In genomic region chr11:80815752-80816453, GRCh38 we compare ENCODE assay signal across 1 cellular context.
A peak's percentile ranks its signal among the peaks of the same experiment; 100 is the strongest.
TF ChIP-seq lines count a peak whose summit lies in the region.

No MANE protein-coding gene starts in this region.

TF ChIP-seq in GM12878, 131 proteins besides CTCF, POLR2A, EP300 and RAD21 (continued from another document and continues in another):
- TF ChIP-seq SMAD1 (IDR thresholded peaks at IDR 0.05; ENCODE audit: low read depth, partially characterized antibody) (no peak), CEBPZ (IDR thresholded peaks at IDR 0.05; ENCODE audit: low read depth, low read length) (no peak), ESRRA (IDR thresholded peaks at IDR 0.05; ENCODE audit: low read length) (no peak), KAT2A (conservative IDR thresholded peaks at IDR 0.05; ENCODE audit: control insufficient read depth, low read depth, low read length) (no peak), MEF2A (IDR thresholded peaks at IDR 0.05; ENCODE audit: insufficient read depth, low read depth, low read length) (peak; percentile 56; the same call in 1 of the 2 replicates), USF1 (IDR thresholded peaks at IDR 0.05; ENCODE audit: borderline replicate concordance, extremely low read length, insufficient read depth, low read depth, low read length) (no peak), NRF1 (conservative IDR thresholded peaks at IDR 0.05; ENCODE audit: low read depth, low read length) (no peak), RELB (IDR thresholded peaks at IDR 0.05; ENCODE audit: low read depth) (peak; percentile 87), GATAD2B (conservative IDR thresholded peaks at IDR 0.05; ENCODE audit: low read depth) (no peak), PKNOX1 (IDR thresholded peaks at IDR 0.05) (peak; percentile 53), FOXM1 (IDR thresholded peaks at IDR 0.05; ENCODE audit: low read depth, low read length) (peak; percentile 69; the same call in 1 of the 2 replicates), SUZ12 (IDR thresholded peaks at IDR 0.05; ENCODE audit: unreplicated experiment) (no peak), ZNF274 (IDR thresholded peaks at IDR 0.05; ENCODE audit: insufficient read depth, insufficient read length) (no peak), ZSCAN29 (IDR thresholded peaks at IDR 0.05) (no peak), REST (IDR thresholded peaks at IDR 0.05; ENCODE audit: low read depth, low read length) (no peak), MXI1 (IDR thresholded peaks at IDR 0.05; ENCODE audit: low read depth, low read length) (no peak), SIX5 (IDR thresholded peaks at IDR 0.05; ENCODE audit: low read depth, low read length, severe bottlenecking) (no peak), E4F1 (IDR thresholded peaks at IDR 0.05; ENCODE audit: borderline replicate concordance, partially characterized antibody) (no peak), GABPA (IDR thresholded peaks at IDR 0.05; ENCODE audit: low read depth) (peak; percentile 51; the same call in 1 of the 2 replicates), CHD4 (IDR thresholded peaks at IDR 0.05) (no peak), ZNF592 (IDR thresholded peaks at IDR 0.05) (no peak), EGR1 (IDR thresholded peaks at IDR 0.05; ENCODE audit: borderline replicate concordance in 1 of 2, low read depth in 2 of 2, low read length in 2 of 2) (no peak), RBBP5 (conservative IDR thresholded peaks at IDR 0.05) (no peak), MYC (IDR thresholded peaks at IDR 0.05; ENCODE audit: insufficient read depth, insufficient read length, insufficient replicate concordance, low read length, severe bottlenecking) (no peak), ATF7 (IDR thresholded peaks at IDR 0.05; ENCODE audit: low read depth) (peak; percentile 49; the same call in 1 of the 2 replicates), HDAC2 (IDR thresholded peaks at IDR 0.05) (no peak), RUNX3 (IDR thresholded peaks at IDR 0.05; ENCODE audit: low read length) (peak; percentile 37), FOXK2 (IDR thresholded peaks at IDR 0.05) (no peak), SP1 (IDR thresholded peaks at IDR 0.05; ENCODE audit: low read depth, low read length) (no peak), CBFB (IDR thresholded peaks at IDR 0.05; ENCODE audit: low read depth) (no peak), PRDM15 (CRISPR knock-in tag; IDR thresholded peaks at IDR 0.05) (no peak), PML (IDR thresholded peaks at IDR 0.05; ENCODE audit: low read length) (0 out of 2 replicates have a peak, but pooled peaks have one; percentile 32), ELK1 (IDR thresholded peaks at IDR 0.05; ENCODE audit: low read depth, low read length) (no peak), ZNF384 (IDR thresholded peaks at IDR 0.05; ENCODE audit: borderline replicate concordance, low read depth, low read length) (no peak), ASH2L (IDR thresholded peaks at IDR 0.05; ENCODE audit: borderline replicate concordance, low read depth) (no peak), SMC3 (IDR thresholded peaks at IDR 0.05; ENCODE audit: borderline replicate concordance, low read length) (no peak; the same call in 1 of the 2 replicates)
